In genomic region chr12:40947812-40948211, GRCh38 we compare ENCODE assay signal across 21 cellular contexts.
"Had no signal": no experiment of that assay in that cellular context is flagged by ENCODE, and none has a peak within 500 bp of the region (broad histone marks: within the 10 kb centered on the region; RNA-seq: fewer than 3 reads in every experiment).

No MANE protein-coding gene starts in this region.

- H3K4me1 ChIP-seq: body of pancreas, lower lobe of right lung, pancreas, tibial artery had no signal

- H3K27ac ChIP-seq: body of pancreas, lower lobe of right lung, neutrophil, pancreas, sigmoid colon, tibial artery had no signal

- H3K9me3 ChIP-seq: body of pancreas, lower lobe of right lung, neutrophil, pancreas, sigmoid colon, tibial artery had no signal

- H3K4me3 ChIP-seq: body of pancreas, lower lobe of right lung, pancreas, sigmoid colon, tibial artery had no signal

- H3K27me3 ChIP-seq: body of pancreas, neutrophil, pancreas, sigmoid colon, tibial artery had no signal

- H3K36me3 ChIP-seq: lower lobe of right lung, neutrophil, pancreas, sigmoid colon, tibial artery had no signal

- DNase-seq: activated CD4-positive, alpha-beta memory T cell treated with anti-CD3 and anti-CD28 coated beads for 36 hours; activated CD4-positive, alpha-beta T cell treated with anti-CD3 and anti-CD28 coated beads for 36 hours; activated CD8-positive, alpha-beta memory T cell treated with anti-CD3 and anti-CD28 coated beads, Interleukin-2, amount 10 ng/mL, durations not matched to agents 7 days and 5 days; activated naive CD4-positive, alpha-beta T cell; activated naive CD8-positive, alpha-beta T cell treated with anti-CD3 and anti-CD28 coated beads for 36 hours; activated T-cell treated with anti-CD3 and anti-CD28 coated beads, Interleukin-2, amount 50 U/mL, for 1 hour; amygdala; body of pancreas; central memory CD4-positive, alpha-beta T cell; endodermal cell; left cardiac atrium; lower lobe of right lung; natural killer cell; pancreas; sigmoid colon; stimulated activated CD4-positive, alpha-beta T cell treated with anti-CD3 and anti-CD28 coated beads, Interleukin-1b, Interleukin-23, amount 100 ng/mL, for 48 hours; stimulated activated CD8-positive, alpha-beta memory T cell treated with anti-CD3 and anti-CD28 coated beads, Interleukin-4, amount 100 ng/mL, for 48 hours; stimulated activated naive CD4-positive, alpha-beta T cell; SW 1271; tibial artery had no signal
